Comparison of ENCODE assay signal across 8 cellular contexts in genomic region chr9:34675048-34675714, GRCh38. TPM values are rescaled to one million over a fixed set of nuclear protein-coding genes. Genes with fewer than 3 reads are reported as not detected.
DNase-seq lines count a peak whose midpoint lies in the region; ATAC-seq, FAIRE-seq and TF ChIP-seq lines count a peak whose summit lies in the region.

No MANE protein-coding gene starts in this region.

- H3K9ac ChIP-seq in kidney (ENCODE audit: low read length in 2 of 2), result no peak overlapping the region

- no peak overlapping the region for H3K27ac ChIP-seq in body of pancreas
- no peak overlapping the region for H3K27ac ChIP-seq in kidney (ENCODE audit: low read depth in 2 of 2, low read length in 2 of 2)

- H3K9me3 ChIP-seq in body of pancreas (no peaks in the 10 kb centered on the region), kidney (ENCODE audit: control insufficient read depth in 1 of 2, low read length in 2 of 2) (no peaks in the 10 kb centered on the region)

- H3K4me3 ChIP-seq in body of pancreas, result no peak overlapping the region
- no peak overlapping the region for H3K4me3 ChIP-seq in kidney (ENCODE audit: low read length in 2 of 2)

- intact Hi-C loops in body of pancreas (cut with DNase I) (no loop called here), kidney (cut with DNase I) (no loop called here)

- TF ChIP-seq CTCF in body of pancreas (IDR thresholded peaks at IDR 0.05) (peak in 6 of 7 experiments; percentile 15 to 76 (median 51)), kidney (IDR thresholded peaks at IDR 0.05; ENCODE audit: borderline replicate concordance, extremely low read depth, insufficient read depth) (peak; percentile 47)

- TF ChIP-seq POLR2A in body of pancreas (IDR thresholded peaks at IDR 0.05), result no peak

- peak; percentile 35 for DNase-seq in NCI-H510A treated with DMSO at 0.1 percent for 48 hours (lab: John Stamatoyannopoulos, UW)
- no peak for DNase-seq in NCI-H510A (lab: John Stamatoyannopoulos, UW)
- peak; percentile 92 for DNase-seq in NCI-H1092 treated with DMSO at 0.1 percent for 48 hours (lab: John Stamatoyannopoulos, UW)
- DNase-seq in T-helper 2 cell, result peak in 3 of 5 experiments; percentile 34 to 45 (median 44)
- peak; percentile 56 to 78 (median 64) for DNase-seq in body of pancreas
- DNase-seq in kidney, result peak; percentile 74
- peak in 2 of 3 donors; percentile 41 to 52 for DNase-seq in stimulated activated CD4-positive, alpha-beta T cell treated with anti-CD3 and anti-CD28 coated beads, TNF-alpha, amount 100 ng/mL, for 48 hours (ENCODE audit: low read depth in 3 of 3)

- FAIRE-seq in kidney (lab: Jason Lieb, UNC), result no peak

- WGBS in body of pancreas, 2 donors, result 48 to 50% methylated on average over 9 to 10 of the region's 10 CpGs

- H3K36me3 ChIP-seq in body of pancreas (replicated peaks in 1 of 2; ENCODE audit: insufficient read depth in 1 of 2, low read depth in 2 of 2) (no peaks in the 10 kb centered on the region), kidney (ENCODE audit: control insufficient read depth in 1 of 2, insufficient read depth in 2 of 2, low read length in 2 of 2) (no peaks in the 10 kb centered on the region)

- H3K4me1 ChIP-seq in body of pancreas (no peaks in the 10 kb centered on the region), kidney (ENCODE audit: control insufficient read depth in 1 of 2, insufficient read depth in 1 of 2, low read depth in 1 of 2, low read length in 2 of 2) (no peaks in the 10 kb centered on the region)

- ATAC-seq in body of pancreas (no peak), GM19035 (IDR thresholded peaks at IDR 0.05; ENCODE audit: unreplicated experiment) (no peak)

- no peaks in the 10 kb centered on the region for H3K27me3 ChIP-seq in body of pancreas

RNA-seq across cellular contexts. Expression of gene CCL27, which starts 12.7 kb away (rescaled TPM):
- not detected for total RNA-seq in body of pancreas
- total RNA-seq in kidney, result not detected
- polyA plus RNA-seq in kidney (ENCODE audit: insufficient read depth, low read depth, low replicate concordance), result not detected

RNA-seq across cellular contexts. Expression of gene CCL19, which starts 15.9 kb away (rescaled TPM):
- total RNA-seq in body of pancreas (not detected), kidney (60.8 TPM)
- 11.4 TPM for polyA plus RNA-seq in kidney (ENCODE audit: insufficient read depth, low read depth, low replicate concordance)

RNA-seq across cellular contexts. Expression of gene IL11RA, which starts 23.2 kb away (rescaled TPM):
- total RNA-seq in body of pancreas (10 to 100 TPM; 14.5 to 27.4 TPM), kidney (15.2 TPM)
- polyA plus RNA-seq in kidney (ENCODE audit: insufficient read depth, low read depth, low replicate concordance), result 17.7 TPM

RNA-seq across cellular contexts. Expression of gene GALT, which starts 28.7 kb away (rescaled TPM):
- total RNA-seq in body of pancreas (10 to 100 TPM; 31.6 to 33.2 TPM), kidney (49.2 TPM)
- 83.7 TPM for polyA plus RNA-seq in kidney (ENCODE audit: insufficient read depth, low read depth, low replicate concordance)

RNA-seq across cellular contexts. Expression of gene CCL21, which starts 34.8 kb away (rescaled TPM):
- total RNA-seq in body of pancreas (10 to 100 TPM; 32.6 to 40.2 TPM), kidney (92.8 TPM)
- polyA plus RNA-seq in kidney (ENCODE audit: insufficient read depth, low read depth, low replicate concordance), result 42.8 TPM

Comparison
In these comparisons a context has a peak if more than half of its experiments do, and no peak if none do; other contexts are left out.
1. RNA of gene CCL19, which starts 15.9 kb away (total RNA-seq): 60.8 TPM in kidney (single experiment); not detected in body of pancreas; every median in the first group is over 10 times any median in the second.